2 cellular contexts compared by ENCODE assay signal in the genomic region with DNA sequence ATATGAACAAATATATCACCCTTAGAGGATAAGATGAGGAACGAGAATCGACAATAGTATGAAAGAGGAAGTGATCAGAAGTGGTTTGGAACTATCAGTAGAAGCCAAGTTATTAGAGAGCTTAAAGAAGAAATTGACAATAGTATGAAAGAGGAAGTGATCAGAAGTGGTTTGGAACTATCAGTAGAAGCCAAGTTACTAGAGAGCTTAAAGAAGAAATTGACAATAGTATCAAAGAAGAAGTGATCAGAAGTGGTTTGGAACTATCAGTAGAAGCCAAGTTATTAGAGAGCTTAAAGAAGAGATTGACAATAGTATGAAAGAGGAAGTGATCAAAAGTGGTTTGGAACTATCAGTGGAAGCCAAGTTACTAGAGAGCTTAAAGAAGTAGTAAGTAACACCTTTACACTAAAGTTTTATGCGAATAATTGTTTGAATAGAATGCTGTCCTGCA.
TF ChIP-seq lines count a peak whose summit lies in the region.

No MANE protein-coding gene starts in this region.

TF ChIP-seq in HepG2, 621 proteins besides CTCF, POLR2A, EP300 and RAD21 (continued from another document):
- TF ChIP-seq, protein P1, sequence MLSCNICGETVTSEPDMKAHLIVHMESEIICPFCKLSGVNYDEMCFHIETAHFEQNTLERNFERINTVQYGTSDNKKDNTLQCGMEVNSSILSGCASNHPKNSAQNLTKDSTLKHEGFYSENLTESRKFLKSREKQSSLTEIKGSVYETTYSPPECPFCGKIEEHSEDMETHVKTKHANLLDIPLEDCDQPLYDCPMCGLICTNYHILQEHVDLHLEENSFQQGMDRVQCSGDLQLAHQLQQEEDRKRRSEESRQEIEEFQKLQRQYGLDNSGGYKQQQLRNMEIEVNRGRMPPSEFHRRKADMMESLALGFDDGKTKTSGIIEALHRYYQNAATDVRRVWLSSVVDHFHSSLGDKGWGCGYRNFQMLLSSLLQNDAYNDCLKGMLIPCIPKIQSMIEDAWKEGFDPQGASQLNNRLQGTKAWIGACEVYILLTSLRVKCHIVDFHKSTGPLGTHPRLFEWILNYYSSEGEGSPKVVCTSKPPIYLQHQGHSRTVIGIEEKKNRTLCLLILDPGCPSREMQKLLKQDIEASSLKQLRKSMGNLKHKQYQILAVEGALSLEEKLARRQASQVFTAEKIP (CRISPR knock-in tag; IDR thresholded peaks at IDR 0.05; ENCODE audit: borderline replicate concordance): no peak
- TF ChIP-seq, protein P2, sequence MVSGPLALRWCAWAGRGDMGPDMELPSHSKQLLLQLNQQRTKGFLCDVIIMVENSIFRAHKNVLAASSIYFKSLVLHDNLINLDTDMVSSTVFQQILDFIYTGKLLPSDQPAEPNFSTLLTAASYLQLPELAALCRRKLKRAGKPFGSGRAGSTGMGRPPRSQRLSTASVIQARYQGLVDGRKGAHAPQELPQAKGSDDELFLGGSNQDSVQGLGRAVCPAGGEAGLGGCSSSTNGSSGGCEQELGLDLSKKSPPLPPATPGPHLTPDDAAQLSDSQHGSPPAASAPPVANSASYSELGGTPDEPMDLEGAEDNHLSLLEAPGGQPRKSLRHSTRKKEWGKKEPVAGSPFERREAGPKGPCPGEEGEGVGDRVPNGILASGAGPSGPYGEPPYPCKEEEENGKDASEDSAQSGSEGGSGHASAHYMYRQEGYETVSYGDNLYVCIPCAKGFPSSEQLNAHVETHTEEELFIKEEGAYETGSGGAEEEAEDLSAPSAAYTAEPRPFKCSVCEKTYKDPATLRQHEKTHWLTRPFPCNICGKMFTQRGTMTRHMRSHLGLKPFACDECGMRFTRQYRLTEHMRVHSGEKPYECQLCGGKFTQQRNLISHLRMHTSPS (CRISPR knock-in tag; IDR thresholded peaks at IDR 0.05; ENCODE audit: low read depth): no peak
- no peak for TF ChIP-seq RARG (CRISPR knock-in tag; IDR thresholded peaks at IDR 0.05; ENCODE audit: low read depth)
- TF ChIP-seq ZNF644 (CRISPR knock-in tag; IDR thresholded peaks at IDR 0.05; ENCODE audit: low read depth): no peak
- no peak for TF ChIP-seq ZNF564 (CRISPR knock-in tag; IDR thresholded peaks at IDR 0.05)
- TF ChIP-seq, protein P3, sequence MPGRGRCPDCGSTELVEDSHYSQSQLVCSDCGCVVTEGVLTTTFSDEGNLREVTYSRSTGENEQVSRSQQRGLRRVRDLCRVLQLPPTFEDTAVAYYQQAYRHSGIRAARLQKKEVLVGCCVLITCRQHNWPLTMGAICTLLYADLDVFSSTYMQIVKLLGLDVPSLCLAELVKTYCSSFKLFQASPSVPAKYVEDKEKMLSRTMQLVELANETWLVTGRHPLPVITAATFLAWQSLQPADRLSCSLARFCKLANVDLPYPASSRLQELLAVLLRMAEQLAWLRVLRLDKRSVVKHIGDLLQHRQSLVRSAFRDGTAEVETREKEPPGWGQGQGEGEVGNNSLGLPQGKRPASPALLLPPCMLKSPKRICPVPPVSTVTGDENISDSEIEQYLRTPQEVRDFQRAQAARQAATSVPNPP (CRISPR knock-in tag; IDR thresholded peaks at IDR 0.05): no peak
- TF ChIP-seq, protein P4, sequence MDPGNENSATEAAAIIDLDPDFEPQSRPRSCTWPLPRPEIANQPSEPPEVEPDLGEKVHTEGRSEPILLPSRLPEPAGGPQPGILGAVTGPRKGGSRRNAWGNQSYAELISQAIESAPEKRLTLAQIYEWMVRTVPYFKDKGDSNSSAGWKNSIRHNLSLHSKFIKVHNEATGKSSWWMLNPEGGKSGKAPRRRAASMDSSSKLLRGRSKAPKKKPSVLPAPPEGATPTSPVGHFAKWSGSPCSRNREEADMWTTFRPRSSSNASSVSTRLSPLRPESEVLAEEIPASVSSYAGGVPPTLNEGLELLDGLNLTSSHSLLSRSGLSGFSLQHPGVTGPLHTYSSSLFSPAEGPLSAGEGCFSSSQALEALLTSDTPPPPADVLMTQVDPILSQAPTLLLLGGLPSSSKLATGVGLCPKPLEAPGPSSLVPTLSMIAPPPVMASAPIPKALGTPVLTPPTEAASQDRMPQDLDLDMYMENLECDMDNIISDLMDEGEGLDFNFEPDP (CRISPR knock-in tag; conservative IDR thresholded peaks at IDR 0.05): no peak

TF ChIP-seq in SK-N-SH treated with all-trans-retinoic acid at 6 μM for 48 hours, 23 proteins besides CTCF, POLR2A, EP300 and RAD21 (continued from another document):
- TF ChIP-seq, protein P5, sequence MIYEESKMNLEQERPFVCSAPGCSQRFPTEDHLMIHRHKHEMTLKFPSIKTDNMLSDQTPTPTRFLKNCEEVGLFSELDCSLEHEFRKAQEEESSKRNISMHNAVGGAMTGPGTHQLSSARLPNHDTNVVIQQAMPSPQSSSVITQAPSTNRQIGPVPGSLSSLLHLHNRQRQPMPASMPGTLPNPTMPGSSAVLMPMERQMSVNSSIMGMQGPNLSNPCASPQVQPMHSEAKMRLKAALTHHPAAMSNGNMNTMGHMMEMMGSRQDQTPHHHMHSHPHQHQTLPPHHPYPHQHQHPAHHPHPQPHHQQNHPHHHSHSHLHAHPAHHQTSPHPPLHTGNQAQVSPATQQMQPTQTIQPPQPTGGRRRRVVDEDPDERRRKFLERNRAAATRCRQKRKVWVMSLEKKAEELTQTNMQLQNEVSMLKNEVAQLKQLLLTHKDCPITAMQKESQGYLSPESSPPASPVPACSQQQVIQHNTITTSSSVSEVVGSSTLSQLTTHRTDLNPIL (CRISPR knock-in tag; IDR thresholded peaks at IDR 0.05; ENCODE audit: low read depth): no peak
- TF ChIP-seq GLIS3 (CRISPR knock-in tag; IDR thresholded peaks at IDR 0.05) (no peak), ISL1 (CRISPR knock-in tag; IDR thresholded peaks at IDR 0.05) (no peak), ZNF8 (CRISPR knock-in tag; IDR thresholded peaks at IDR 0.05) (no peak), ZFP3 (CRISPR knock-in tag; IDR thresholded peaks at IDR 0.05) (no peak), ESRRG (CRISPR knock-in tag; IDR thresholded peaks at IDR 0.05) (no peak), CSDC2 (CRISPR knock-in tag; IDR thresholded peaks at IDR 0.05) (no peak), ARNTL (CRISPR knock-in tag; IDR thresholded peaks at IDR 0.05; ENCODE audit: borderline replicate concordance, low read depth) (no peak), SNAI2 (CRISPR knock-in tag; IDR thresholded peaks at IDR 0.05) (no peak), ZC3H10 (CRISPR knock-in tag; IDR thresholded peaks at IDR 0.05) (no peak), PPARA (CRISPR knock-in tag; IDR thresholded peaks at IDR 0.05; ENCODE audit: borderline replicate concordance) (no peak)
- TF ChIP-seq, protein P6, sequence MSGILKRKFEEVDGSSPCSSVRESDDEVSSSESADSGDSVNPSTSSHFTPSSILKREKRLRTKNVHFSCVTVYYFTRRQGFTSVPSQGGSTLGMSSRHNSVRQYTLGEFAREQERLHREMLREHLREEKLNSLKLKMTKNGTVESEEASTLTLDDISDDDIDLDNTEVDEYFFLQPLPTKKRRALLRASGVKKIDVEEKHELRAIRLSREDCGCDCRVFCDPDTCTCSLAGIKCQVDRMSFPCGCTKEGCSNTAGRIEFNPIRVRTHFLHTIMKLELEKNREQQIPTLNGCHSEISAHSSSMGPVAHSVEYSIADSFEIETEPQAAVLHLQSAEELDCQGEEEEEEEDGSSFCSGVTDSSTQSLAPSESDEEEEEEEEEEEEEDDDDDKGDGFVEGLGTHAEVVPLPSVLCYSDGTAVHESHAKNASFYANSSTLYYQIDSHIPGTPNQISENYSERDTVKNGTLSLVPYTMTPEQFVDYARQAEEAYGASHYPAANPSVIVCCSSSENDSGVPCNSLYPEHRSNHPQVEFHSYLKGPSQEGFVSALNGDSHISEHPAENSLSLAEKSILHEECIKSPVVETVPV (CRISPR knock-in tag; IDR thresholded peaks at IDR 0.05): no peak
- TF ChIP-seq, protein P7, sequence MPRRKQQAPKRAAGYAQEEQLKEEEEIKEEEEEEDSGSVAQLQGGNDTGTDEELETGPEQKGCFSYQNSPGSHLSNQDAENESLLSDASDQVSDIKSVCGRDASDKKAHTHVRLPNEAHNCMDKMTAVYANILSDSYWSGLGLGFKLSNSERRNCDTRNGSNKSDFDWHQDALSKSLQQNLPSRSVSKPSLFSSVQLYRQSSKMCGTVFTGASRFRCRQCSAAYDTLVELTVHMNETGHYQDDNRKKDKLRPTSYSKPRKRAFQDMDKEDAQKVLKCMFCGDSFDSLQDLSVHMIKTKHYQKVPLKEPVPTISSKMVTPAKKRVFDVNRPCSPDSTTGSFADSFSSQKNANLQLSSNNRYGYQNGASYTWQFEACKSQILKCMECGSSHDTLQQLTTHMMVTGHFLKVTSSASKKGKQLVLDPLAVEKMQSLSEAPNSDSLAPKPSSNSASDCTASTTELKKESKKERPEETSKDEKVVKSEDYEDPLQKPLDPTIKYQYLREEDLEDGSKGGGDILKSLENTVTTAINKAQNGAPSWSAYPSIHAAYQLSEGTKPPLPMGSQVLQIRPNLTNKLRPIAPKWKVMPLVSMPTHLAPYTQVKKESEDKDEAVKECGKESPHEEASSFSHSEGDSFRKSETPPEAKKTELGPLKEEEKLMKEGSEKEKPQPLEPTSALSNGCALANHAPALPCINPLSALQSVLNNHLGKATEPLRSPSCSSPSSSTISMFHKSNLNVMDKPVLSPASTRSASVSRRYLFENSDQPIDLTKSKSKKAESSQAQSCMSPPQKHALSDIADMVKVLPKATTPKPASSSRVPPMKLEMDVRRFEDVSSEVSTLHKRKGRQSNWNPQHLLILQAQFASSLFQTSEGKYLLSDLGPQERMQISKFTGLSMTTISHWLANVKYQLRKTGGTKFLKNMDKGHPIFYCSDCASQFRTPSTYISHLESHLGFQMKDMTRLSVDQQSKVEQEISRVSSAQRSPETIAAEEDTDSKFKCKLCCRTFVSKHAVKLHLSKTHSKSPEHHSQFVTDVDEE (CRISPR knock-in tag; IDR thresholded peaks at IDR 0.05): no peak
- TF ChIP-seq, protein P8, sequence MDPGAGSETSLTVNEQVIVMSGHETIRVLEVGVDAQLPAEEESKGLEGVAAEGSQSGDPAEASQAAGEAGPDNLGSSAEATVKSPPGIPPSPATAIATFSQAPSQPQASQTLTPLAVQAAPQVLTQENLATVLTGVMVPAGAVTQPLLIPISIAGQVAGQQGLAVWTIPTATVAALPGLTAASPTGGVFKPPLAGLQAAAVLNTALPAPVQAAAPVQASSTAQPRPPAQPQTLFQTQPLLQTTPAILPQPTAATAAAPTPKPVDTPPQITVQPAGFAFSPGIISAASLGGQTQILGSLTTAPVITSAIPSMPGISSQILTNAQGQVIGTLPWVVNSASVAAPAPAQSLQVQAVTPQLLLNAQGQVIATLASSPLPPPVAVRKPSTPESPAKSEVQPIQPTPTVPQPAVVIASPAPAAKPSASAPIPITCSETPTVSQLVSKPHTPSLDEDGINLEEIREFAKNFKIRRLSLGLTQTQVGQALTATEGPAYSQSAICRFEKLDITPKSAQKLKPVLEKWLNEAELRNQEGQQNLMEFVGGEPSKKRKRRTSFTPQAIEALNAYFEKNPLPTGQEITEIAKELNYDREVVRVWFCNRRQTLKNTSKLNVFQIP (CRISPR knock-in tag; IDR thresholded peaks at IDR 0.05; ENCODE audit: borderline replicate concordance, low read depth): no peak
- TF ChIP-seq, protein P9, sequence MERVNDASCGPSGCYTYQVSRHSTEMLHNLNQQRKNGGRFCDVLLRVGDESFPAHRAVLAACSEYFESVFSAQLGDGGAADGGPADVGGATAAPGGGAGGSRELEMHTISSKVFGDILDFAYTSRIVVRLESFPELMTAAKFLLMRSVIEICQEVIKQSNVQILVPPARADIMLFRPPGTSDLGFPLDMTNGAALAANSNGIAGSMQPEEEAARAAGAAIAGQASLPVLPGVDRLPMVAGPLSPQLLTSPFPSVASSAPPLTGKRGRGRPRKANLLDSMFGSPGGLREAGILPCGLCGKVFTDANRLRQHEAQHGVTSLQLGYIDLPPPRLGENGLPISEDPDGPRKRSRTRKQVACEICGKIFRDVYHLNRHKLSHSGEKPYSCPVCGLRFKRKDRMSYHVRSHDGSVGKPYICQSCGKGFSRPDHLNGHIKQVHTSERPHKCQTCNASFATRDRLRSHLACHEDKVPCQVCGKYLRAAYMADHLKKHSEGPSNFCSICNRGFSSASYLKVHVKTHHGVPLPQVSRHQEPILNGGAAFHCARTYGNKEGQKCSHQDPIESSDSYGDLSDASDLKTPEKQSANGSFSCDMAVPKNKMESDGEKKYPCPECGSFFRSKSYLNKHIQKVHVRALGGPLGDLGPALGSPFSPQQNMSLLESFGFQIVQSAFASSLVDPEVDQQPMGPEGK (CRISPR knock-in tag; IDR thresholded peaks at IDR 0.05; ENCODE audit: borderline replicate concordance): no peak
